Comparison of ENCODE assay signal across 17 cellular contexts in the genomic region with DNA sequence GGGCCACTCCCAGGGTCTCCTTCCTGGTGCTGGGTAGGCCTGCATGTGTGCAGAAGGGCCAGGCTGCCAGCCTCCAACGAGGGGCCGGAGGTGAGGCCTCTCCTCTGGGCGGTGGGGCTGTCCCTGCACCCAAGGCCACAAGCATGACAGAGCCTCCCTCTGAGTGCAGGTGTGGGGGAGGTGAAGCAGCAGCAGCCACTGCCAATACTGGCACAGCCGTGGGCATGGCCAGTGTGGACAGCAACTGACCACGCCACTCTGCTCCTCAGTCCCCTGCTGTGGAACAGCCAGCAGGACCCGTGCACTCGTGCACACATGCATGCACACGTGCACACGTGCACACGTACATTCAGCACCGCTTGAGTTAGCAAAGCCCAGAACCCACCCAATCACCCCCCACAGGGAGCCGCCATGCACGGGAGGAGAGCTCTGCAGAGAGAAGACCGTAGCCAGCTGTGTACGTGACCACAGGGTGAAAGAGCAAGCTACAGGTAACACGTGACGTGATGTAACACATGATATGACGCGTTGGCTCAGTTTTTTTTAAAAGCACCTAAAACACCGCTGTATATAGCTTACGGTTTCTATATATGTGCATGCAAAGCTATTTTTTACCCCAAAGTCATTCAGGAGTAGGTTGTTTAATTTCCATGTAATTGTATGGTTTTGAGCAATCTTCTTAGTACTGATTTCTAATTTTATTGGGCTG. TPM values are rescaled to one million over a fixed set of nuclear protein-coding genes. Genes with fewer than 3 reads are reported as not detected.
DNase-seq lines count a peak whose midpoint lies in the region; ATAC-seq, FAIRE-seq and TF ChIP-seq lines count a peak whose summit lies in the region.
"Had no signal": no experiment of that assay in that cellular context is flagged by ENCODE, and none has a peak within 500 bp of the region (broad histone marks: within the 10 kb centered on the region; RNA-seq: fewer than 3 reads in every experiment).

No MANE protein-coding gene starts in this region.

- DNase-seq in cardiac septum (ENCODE audit: low spot score) = peak; percentile 55
- DNase-seq in left cardiac atrium = no peak
- DNase-seq in WTC11 (ENCODE audit: low spot score) = no peak
- DNase-seq in urothelium cell line (ENCODE audit: low spot score) = no peak
- no peak for DNase-seq in RCC 7860 (ENCODE audit: low spot score)
- DNase-seq in CD1c-positive myeloid dendritic cell (ENCODE audit: extremely low spot score) = no peak
- no peak for DNase-seq in HUDEP-2 (lab: John Stamatoyannopoulos, UW; ENCODE audit: unreplicated experiment in 76 of 76)
- DNase-seq: DMS 273 treated with DMSO at 0.1 percent for 48 hours, NCI-H1105, NCI-H226, NCI-H524 treated with DMSO at 0.1 percent for 48 hours, SHP77 treated with DMSO at 0.1 percent for 48 hours had no signal

- H3K36me3 Mint-ChIP-seq in WTC11 (no peaks in the 10 kb centered on the region), nephron (ENCODE audit: low read depth) (no peaks in the 10 kb centered on the region)

- peak overlapping the region; percentile 33; the same call in 1 of the 2 replicates for H3K27ac Mint-ChIP-seq in WTC11
- peak overlapping the region in 2 of 3 experiments; percentile 24 to 39 for H3K27ac Mint-ChIP-seq in nephron

- FAIRE-seq in urothelium cell line (lab: Jason Lieb, UNC) (peak; percentile 96), RCC 7860 (lab: Jason Lieb, UNC) (no peak)
- FAIRE-seq: A549, GM12892 had no signal

- H3K27me3 Mint-ChIP-seq in WTC11 (ENCODE audit: low read depth) (no peaks in the 10 kb centered on the region), nephron (ENCODE audit: low read depth) (peaks cover 4% of the 10 kb centered on the region)

- TF ChIP-seq CTCF in WTC11 (IDR thresholded peaks at IDR 0.05) = no peak
- TF ChIP-seq CTCF in nephron (IDR thresholded peaks at IDR 0.05; ENCODE audit: unreplicated experiment in 3 of 3) = no peak

- ATAC-seq in left cardiac atrium = no peak
- no peak for ATAC-seq in WTC11
- ATAC-seq: A549 had no signal

- H3K9me3 Mint-ChIP-seq in WTC11 = no peaks in the 10 kb centered on the region
- H3K9me3 Mint-ChIP-seq in nephron = no peaks in the 10 kb centered on the region

- POLR2A ChIA-PET in WTC11 (lab: Charles Lee) = no interaction called here

- CTCF ChIA-PET in WTC11 (lab: Charles Lee) = interaction anchor here (1.8 to 2.3 kb wide), 2 partner anchors 9 to 45 kb away, joined by 5 to 6 read pairs; partner anchors contain the start of gene RADIL

- intact Hi-C loops in cardiac septum (cut with DNase I) (no loop called here), left cardiac atrium (cut with DNase I) (loop anchor here in 1 of 2 donors (10.0 kb wide), 1 partner anchor 246 kb away; no protein-coding TSS in a partner anchor)

- H3K4me3 Mint-ChIP-seq in WTC11 = no peak overlapping the region
- H3K4me3 Mint-ChIP-seq in nephron = no peak overlapping the region

- H3K4me1 Mint-ChIP-seq in WTC11 = 0 out of 2 replicates have a peak, but pooled peaks cover 5% of the 10 kb centered on the region
- peaks cover 10% of the 10 kb centered on the region for H3K4me1 Mint-ChIP-seq in nephron

TF ChIP-seq in WTC11, 78 proteins besides CTCF, POLR2A, EP300 and RAD21:
- TF ChIP-seq JAZF1 (CRISPR knock-in tag; IDR thresholded peaks at IDR 0.05) = no peak
- TF ChIP-seq, protein P1, sequence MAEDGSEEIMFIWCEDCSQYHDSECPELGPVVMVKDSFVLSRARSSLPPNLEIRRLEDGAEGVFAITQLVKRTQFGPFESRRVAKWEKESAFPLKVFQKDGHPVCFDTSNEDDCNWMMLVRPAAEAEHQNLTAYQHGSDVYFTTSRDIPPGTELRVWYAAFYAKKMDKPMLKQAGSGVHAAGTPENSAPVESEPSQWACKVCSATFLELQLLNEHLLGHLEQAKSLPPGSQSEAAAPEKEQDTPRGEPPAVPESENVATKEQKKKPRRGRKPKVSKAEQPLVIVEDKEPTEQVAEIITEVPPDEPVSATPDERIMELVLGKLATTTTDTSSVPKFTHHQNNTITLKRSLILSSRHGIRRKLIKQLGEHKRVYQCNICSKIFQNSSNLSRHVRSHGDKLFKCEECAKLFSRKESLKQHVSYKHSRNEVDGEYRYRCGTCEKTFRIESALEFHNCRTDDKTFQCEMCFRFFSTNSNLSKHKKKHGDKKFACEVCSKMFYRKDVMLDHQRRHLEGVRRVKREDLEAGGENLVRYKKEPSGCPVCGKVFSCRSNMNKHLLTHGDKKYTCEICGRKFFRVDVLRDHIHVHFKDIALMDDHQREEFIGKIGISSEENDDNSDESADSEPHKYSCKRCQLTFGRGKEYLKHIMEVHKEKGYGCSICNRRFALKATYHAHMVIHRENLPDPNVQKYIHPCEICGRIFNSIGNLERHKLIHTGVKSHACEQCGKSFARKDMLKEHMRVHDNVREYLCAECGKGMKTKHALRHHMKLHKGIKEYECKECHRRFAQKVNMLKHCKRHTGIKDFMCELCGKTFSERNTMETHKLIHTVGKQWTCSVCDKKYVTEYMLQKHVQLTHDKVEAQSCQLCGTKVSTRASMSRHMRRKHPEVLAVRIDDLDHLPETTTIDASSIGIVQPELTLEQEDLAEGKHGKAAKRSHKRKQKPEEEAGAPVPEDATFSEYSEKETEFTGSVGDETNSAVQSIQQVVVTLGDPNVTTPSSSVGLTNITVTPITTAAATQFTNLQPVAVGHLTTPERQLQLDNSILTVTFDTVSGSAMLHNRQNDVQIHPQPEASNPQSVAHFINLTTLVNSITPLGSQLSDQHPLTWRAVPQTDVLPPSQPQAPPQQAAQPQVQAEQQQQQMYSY (CRISPR knock-in tag; IDR thresholded peaks at IDR 0.05) = 0 out of 2 replicates have a peak, but pooled peaks have one; percentile 19
- TF ChIP-seq, protein P2, sequence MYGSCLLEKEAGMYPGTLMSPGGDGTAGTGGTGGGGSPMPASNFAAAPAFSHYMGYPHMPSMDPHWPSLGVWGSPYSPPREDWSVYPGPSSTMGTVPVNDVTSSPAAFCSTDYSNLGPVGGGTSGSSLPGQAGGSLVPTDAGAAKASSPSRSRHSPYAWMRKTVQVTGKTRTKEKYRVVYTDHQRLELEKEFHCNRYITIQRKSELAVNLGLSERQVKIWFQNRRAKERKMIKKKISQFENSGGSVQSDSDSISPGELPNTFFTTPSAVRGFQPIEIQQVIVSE (CRISPR knock-in tag; IDR thresholded peaks at IDR 0.05; ENCODE audit: borderline replicate concordance) = no peak

RNA-seq across cellular contexts. Expression of gene PAPOLB, which starts 23.1 kb away (rescaled TPM):
- total RNA-seq in cardiac septum (0.05 TPM), left cardiac atrium (under 1 TPM; 0.06 to 0.26 TPM), WTC11 (2021) (0.23 to 0.31 TPM (median 0.27 TPM) in 3 replicates)
- total RNA-seq: MCF 10A, Peyer's patch had no signal

RNA-seq across cellular contexts. Expression of gene RADIL, which starts 44.7 kb away (rescaled TPM):
- 2.5 TPM for total RNA-seq in cardiac septum
- total RNA-seq in left cardiac atrium = 1 to 10 TPM; 6.8 to 7.8 TPM
- 8.6 to 12.1 TPM (median 11.1 TPM) in 3 replicates for total RNA-seq in WTC11 (2021)
- total RNA-seq: MCF 10A had no signal
